In the genomic region with DNA sequence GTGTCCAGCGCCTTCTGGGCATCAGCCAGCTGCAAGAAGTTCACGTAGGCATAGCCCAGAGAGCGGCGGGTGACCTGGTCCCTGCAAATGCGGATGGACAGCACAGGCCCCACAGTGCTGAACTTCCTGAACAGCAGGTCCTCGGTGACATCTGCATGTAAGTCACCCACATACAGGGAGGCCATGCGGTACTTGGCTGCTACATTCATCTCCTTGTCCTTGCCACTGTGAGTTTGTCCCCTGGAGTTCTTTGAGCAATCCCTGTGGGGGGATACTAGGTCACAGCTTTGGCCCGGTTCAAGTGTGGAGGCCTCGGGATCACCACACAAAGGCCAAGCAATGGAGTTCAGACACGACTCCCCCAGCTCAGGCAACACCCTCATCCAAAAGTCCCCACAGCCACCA, we compare ENCODE assay signal across 9 cellular contexts. TPM values are rescaled to one million over a fixed set of nuclear protein-coding genes. Genes with fewer than 3 reads are reported as not detected.
DNase-seq lines count a peak whose midpoint lies in the region; ATAC-seq and TF ChIP-seq lines count a peak whose summit lies in the region.
"Had no signal": no experiment of that assay in that cellular context is flagged by ENCODE, and none has a peak within 500 bp of the region (broad histone marks: within the 10 kb centered on the region; RNA-seq: fewer than 3 reads in every experiment).

No MANE protein-coding gene starts in this region.

- peaks cover 0 to 23% (median 0%) of the 10 kb centered on the region in 12 donors for H3K4me1 ChIP-seq in heart left ventricle
- H3K4me1 ChIP-seq in rectal smooth muscle tissue (ENCODE audit: control insufficient read depth, insufficient read depth, low read length), result peaks cover 4% of the 10 kb centered on the region

- no peaks in the 10 kb centered on the region for H3K9me3 ChIP-seq in SK-N-MC (ENCODE audit: low read depth, low read length)
- peaks cover 0 to 3% (median 0%) of the 10 kb centered on the region in 12 donors for H3K9me3 ChIP-seq in heart left ventricle

- in situ Hi-C loops in Caki2 (cut with HindIII; ENCODE audit: low pct_unique_long_range_greater_than_20kb, low sequenced_read_pairs), result no loop called here

- ATAC-seq in heart left ventricle, result peak in 3 of 4 donors; percentile 30 to 39 (median 32)
- no peak for ATAC-seq in HG03442 (IDR thresholded peaks at IDR 0.05; ENCODE audit: unreplicated experiment)
- ATAC-seq in HG03520 (IDR thresholded peaks at IDR 0.05; ENCODE audit: unreplicated experiment), result no peak
- no peak for ATAC-seq in stimulated activated naive CD8-positive, alpha-beta T cell treated with anti-CD3 and anti-CD28 coated beads, Interleukin-15, Interleukin-2, amounts not matched to agents 100 U/mL and 50 U/mL, for 24 hours

- TF ChIP-seq CTCF in heart left ventricle (IDR thresholded peaks at IDR 0.05), result no peak

- intact Hi-C loops in heart left ventricle (cut with DNase I), result no loop called here

- H3K36me3 ChIP-seq in SK-N-MC (ENCODE audit: insufficient read depth, low read length) (no peaks in the 10 kb centered on the region; the same call in 1 of the 2 replicates), heart left ventricle (no peaks in the 10 kb centered on the region), rectal smooth muscle tissue (ENCODE audit: control insufficient read depth, insufficient read depth, low read length) (no peaks in the 10 kb centered on the region)

- H3K27ac ChIP-seq in SK-N-MC (no peak overlapping the region), heart left ventricle (peak overlapping the region; percentile 70 to 89 (median 78)), rectal smooth muscle tissue (ENCODE audit: low read depth, low read length) (peak overlapping the region; percentile 45)

- no peaks in the 10 kb centered on the region for H3K27me3 ChIP-seq in heart left ventricle
- H3K27me3 ChIP-seq in rectal smooth muscle tissue (ENCODE audit: control insufficient read depth, insufficient read depth, low read length), result no peaks in the 10 kb centered on the region

- no peak for TF ChIP-seq POLR2A in heart left ventricle (IDR thresholded peaks at IDR 0.05)

- 21 to 50% (median 47%) methylated on average over 5 to 10 of the region's 10 CpGs for WGBS in heart left ventricle, 4 donors

- H3K9ac ChIP-seq in SK-N-MC (ENCODE audit: insufficient read length), result peak overlapping the region; percentile 79
- H3K9ac ChIP-seq in rectal smooth muscle tissue (ENCODE audit: low read length), result peak overlapping the region; percentile 19

- H3K4me3 ChIP-seq in SK-N-MC (peak overlapping the region; percentile 75), heart left ventricle (peak overlapping the region; percentile 22 to 75 (median 65)), rectal smooth muscle tissue (ENCODE audit: low read length) (peak overlapping the region; percentile 57)

- DNase-seq in Caki2 (ENCODE audit: low read depth) (peak; percentile 66), SK-N-MC (ENCODE audit: low read depth, low spot score) (no peak), heart left ventricle (peak in 2 of 5 donors; percentile 27), NOMO-1 treated with dmso at 0.1 percent for 144 hours (lab: John Stamatoyannopoulos, UW; ENCODE audit: unreplicated experiment) (no peak)
- no peak for DNase-seq in stimulated activated naive CD8-positive, alpha-beta T cell treated with anti-CD3 and anti-CD28 coated beads, Interleukin-15, Interleukin-2, amounts not matched to agents 100 U/mL and 50 U/mL, for 24 hours
- DNase-seq: occipital lobe had no signal

RNA-seq across cellular contexts. Expression of a gene that starts 0.8 kb away (rescaled TPM):
- total RNA-seq in Caki2 (2014; rRNA removed; shearing (Covaris generic); ENCODE audit: low replicate concordance), result 1.4 and 3.8 TPM in 2 replicates
- under 1 TPM; 0.19 to 0.86 (median 0.69) TPM for total RNA-seq in heart left ventricle
- under 1 TPM; 0.30 to 0.54 TPM for polyA plus RNA-seq in heart left ventricle

Comparison
In these comparisons a context has a peak if more than half of its experiments do, and no peak if none do; other contexts are left out.
1. ATAC-seq: peak in heart left ventricle (3 of 4); none in HG03442 (single experiment), HG03520 (single experiment) and stimulated activated naive CD8-positive, alpha-beta T cell treated with anti-CD3 and anti-CD28 coated beads, Interleukin-15, Interleukin-2, amounts not matched to agents 100 U/mL and 50 U/mL, for 24 hours (single experiment).
2. Peak in every context shown above with its lines, with median percentiles within 50 percentile points of each other: H3K4me3 ChIP-seq.